16 cellular contexts compared by ENCODE assay signal in genomic region chr5:5572010-5572982, GRCh38.
DNase-seq lines count a peak whose midpoint lies in the region; ATAC-seq and TF ChIP-seq lines count a peak whose summit lies in the region.
"Had no signal": no experiment of that assay in that cellular context is flagged by ENCODE, and none has a peak within 500 bp of the region (broad histone marks: within the 10 kb centered on the region; RNA-seq: fewer than 3 reads in every experiment).

No MANE protein-coding gene starts in this region.

- H3K4me3 ChIP-seq in prostate gland (no peak overlapping the region), aorta (ENCODE audit: low read length in 2 of 2) (no peak overlapping the region)

- TF ChIP-seq POLR2A in prostate gland (IDR thresholded peaks at IDR 0.05): no peak

- no peaks in the 10 kb centered on the region for H3K9me3 ChIP-seq in prostate gland
- H3K9me3 ChIP-seq in aorta (ENCODE audit: control insufficient read depth, low read length): no peaks in the 10 kb centered on the region
- H3K9me3 ChIP-seq: breast epithelium had no signal

- peak; percentile 51 for DNase-seq in NCI-H748 (lab: John Stamatoyannopoulos, UW; ENCODE audit: unreplicated experiment)
- DNase-seq in NCI-H748 treated with DMSO at 0.1 percent for 48 hours (lab: John Stamatoyannopoulos, UW): no peak
- DNase-seq in left ventricle myocardium superior: peak; percentile 37
- DNase-seq in prostate gland (ENCODE audit: low spot score): no peak
- peak; percentile 84 to 94 for DNase-seq in aorta
- DNase-seq: 8988T; Calu3; head of caudate nucleus; NCI-H2171; stimulated activated CD4-positive, alpha-beta T cell treated with anti-CD3 and anti-CD28 coated beads, Interleukin-4, amount 100 ng/mL, for 1 hour; stimulated activated naive CD4-positive, alpha-beta T cell; T-cell had no signal

- H3K4me1 ChIP-seq in prostate gland (replicated peaks) (no peaks in the 10 kb centered on the region), aorta (ENCODE audit: control insufficient read depth in 1 of 2, insufficient read depth in 2 of 2, low read length in 2 of 2) (peaks cover 2 to 3% of the 10 kb centered on the region in 2 donors)
- H3K4me1 ChIP-seq: breast epithelium had no signal

- intact Hi-C loops in left ventricle myocardium superior (cut with micrococcal nuclease) (no loop called here), prostate gland (cut with DNase I) (loop anchor here (10.0 kb wide), 1 partner anchor 83 kb away; no protein-coding TSS in a partner anchor), aorta (cut with DNase I) (loop anchor here in 1 of 2 donors (5.0 kb wide), 2 partner anchors 65 to 90 kb away; no protein-coding TSS in a partner anchor)

- H3K27me3 ChIP-seq in prostate gland (replicated peaks; ENCODE audit: insufficient read depth) (no peaks in the 10 kb centered on the region), aorta (ENCODE audit: control insufficient read depth in 1 of 2, insufficient read depth in 2 of 2, low read length in 1 of 2) (no peaks in the 10 kb centered on the region)
- H3K27me3 ChIP-seq: breast epithelium had no signal

- H3K36me3 ChIP-seq in prostate gland: no peaks in the 10 kb centered on the region
- H3K36me3 ChIP-seq in aorta (ENCODE audit: control insufficient read depth in 1 of 2, insufficient read depth in 2 of 2, low read length in 1 of 2): no peaks in the 10 kb centered on the region
- H3K36me3 ChIP-seq: breast epithelium had no signal

- WGBS in prostate gland: 49% methylated on average over 30 of the region's 30 CpGs
- WGBS in aorta, 2 donors: 9 to 15% methylated on average over 30 of the region's 30 CpGs

- ATAC-seq in left ventricle myocardium superior (peak; percentile 51), aorta (ENCODE audit: low FRiP score) (peak; percentile 89), GM18870 (IDR thresholded peaks at IDR 0.05; ENCODE audit: unreplicated experiment) (no peak), GM21786 (IDR thresholded peaks at IDR 0.05; ENCODE audit: unreplicated experiment) (no peak), GM19023 (IDR thresholded peaks at IDR 0.05; ENCODE audit: unreplicated experiment) (no peak)
- ATAC-seq: T-cell had no signal

- H3K27ac ChIP-seq in prostate gland (peak overlapping the region; percentile 30), aorta (ENCODE audit: low read depth in 1 of 2, low read length in 2 of 2) (peak overlapping the region; percentile 57 to 82)

- no peak for TF ChIP-seq CTCF in prostate gland (IDR thresholded peaks at IDR 0.05)

Comparison
In these comparisons a context has a peak if more than half of its experiments do, and no peak if none do; other contexts are left out.
1. DNase-seq: peak in NCI-H748 (single experiment), left ventricle myocardium superior (single experiment) and aorta (2 of 2); none in NCI-H748 treated with DMSO at 0.1 percent for 48 hours (single experiment) and prostate gland (single experiment).
2. ATAC-seq: peak in left ventricle myocardium superior (single experiment) and aorta (single experiment); none in GM18870 (single experiment), GM21786 (single experiment) and GM19023 (single experiment).